In genomic region chr17:21019976-21020575, GRCh38 we compare ENCODE assay signal across 8 cellular contexts. TPM values are rescaled to one million over a fixed set of nuclear protein-coding genes. Genes with fewer than 3 reads are reported as not detected.
DNase-seq lines count a peak whose midpoint lies in the region; ATAC-seq and TF ChIP-seq lines count a peak whose summit lies in the region.

No MANE protein-coding gene starts in this region.

- in situ Hi-C loops in mammary epithelial cell (cut with MboI; ENCODE audit: low sequenced_read_pairs in 2 of 2): no loop called here

- H3K4me3 Mint-ChIP-seq in MCF 10A (ENCODE audit: unreplicated experiment): no peak overlapping the region

- WGBS in mammary epithelial cell (ENCODE audit: low coverage, missing lambda C conversion rate): 83% methylated on average over 5 of the region's 6 CpGs
- 57% methylated on average over 5 of the region's 6 CpGs for WGBS in right lobe of liver (ENCODE audit: insufficient coverage, low coverage, low lambda C conversion rate, missing lambda C conversion rate)

- H3K79me2 ChIP-seq in mammary epithelial cell (ENCODE audit: insufficient read depth, low read length): peaks cover 99% of the 10 kb centered on the region

- H3K27ac ChIP-seq in mammary epithelial cell (ENCODE audit: insufficient read depth, low read depth, low read length) (no peak overlapping the region), right lobe of liver (no peak overlapping the region)

- intact Hi-C loops in mammary epithelial cell (cut with micrococcal nuclease) (no loop called here), MCF 10A (cut with micrococcal nuclease) (no loop called here), right lobe of liver (cut with DNase I) (no loop called here)

- no TSS peak for BruUV-seq in mammary epithelial cell (replicated peaks; lab: Mats Ljungman, UMichigan)
- BruUV-seq in MCF 10A (replicated peaks; lab: Mats Ljungman, UMichigan): no TSS peak

- no peak overlapping the region for H3K4me2 ChIP-seq in mammary epithelial cell (ENCODE audit: insufficient read depth, low read depth, low read length)

- H3K4me3 ChIP-seq in mammary epithelial cell (replicated peaks in 1 of 3; ENCODE audit: insufficient read depth in 1 of 3, low read depth in 2 of 3, low read length in 3 of 3): no peak overlapping the region
- no peak overlapping the region for H3K4me3 ChIP-seq in right lobe of liver

- DNase-seq in mammary epithelial cell: no peak
- DNase-seq in MCF 10A (ENCODE audit: unreplicated experiment): no peak
- peak; percentile 13 for DNase-seq in NCI-H69 (lab: John Stamatoyannopoulos, UW)
- DNase-seq in astrocyte of the hippocampus (ENCODE audit: low read depth, low spot score): peak; percentile 44
- DNase-seq in right lobe of liver: no peak

- POLR2A ChIA-PET in MCF 10A (lab: Yijun Ruan, JAX): no interaction called here

- TF ChIP-seq CTCF in mammary epithelial cell (conservative IDR thresholded peaks at IDR 0.05 in 1 of 2, IDR thresholded peaks at IDR 0.05 in 1 of 2; ENCODE audit: extremely low read depth in 1 of 2, insufficient read depth in 1 of 2, low read depth in 1 of 2, low read length in 2 of 2) (peak; percentile 10 to 32), MCF 10A (IDR thresholded peaks at IDR 0.05; ENCODE audit: unreplicated experiment) (no peak), right lobe of liver (IDR thresholded peaks at IDR 0.05) (peak in 1 of 4 donors; percentile 9)

- H3K27me3 ChIP-seq in mammary epithelial cell (ENCODE audit: insufficient read depth, low read length) (no peaks in the 10 kb centered on the region), right lobe of liver (no peaks in the 10 kb centered on the region)

- H3K27ac Mint-ChIP-seq in MCF 10A (ENCODE audit: low read depth, unreplicated experiment): no peak overlapping the region

- H4K20me1 ChIP-seq in mammary epithelial cell (ENCODE audit: insufficient read depth, low read length): peaks cover 12% of the 10 kb centered on the region

- H3K4me1 ChIP-seq in mammary epithelial cell (ENCODE audit: insufficient read depth, low read length) (no peaks in the 10 kb centered on the region), right lobe of liver (peaks cover 0 to 5% (median 0%) of the 10 kb centered on the region in 4 donors)

- dilution Hi-C loops in mammary epithelial cell (cut with HindIII; ENCODE audit: low sequenced_read_pairs): no loop called here

- TF ChIP-seq POLR2A in right lobe of liver (IDR thresholded peaks at IDR 0.05): no peak

- H3K9me3 ChIP-seq in mammary epithelial cell (replicated peaks; ENCODE audit: insufficient read depth, low read length) (no peaks in the 10 kb centered on the region), right lobe of liver (no peaks in the 10 kb centered on the region)

- H3K9ac ChIP-seq in mammary epithelial cell (ENCODE audit: insufficient read depth, low read length): no peak overlapping the region

- no peaks in the 10 kb centered on the region for H3K27me3 Mint-ChIP-seq in MCF 10A (ENCODE audit: insufficient read depth, unreplicated experiment)

- H3K4me1 Mint-ChIP-seq in MCF 10A (ENCODE audit: insufficient read depth, unreplicated experiment): peaks cover 5% of the 10 kb centered on the region

- H3K36me3 ChIP-seq in mammary epithelial cell (ENCODE audit: insufficient read depth, low read length) (peaks cover 59% of the 10 kb centered on the region), right lobe of liver (peaks cover 24 to 80% (median 59%) of the 10 kb centered on the region in 4 donors)

- H2AFZ ChIP-seq in mammary epithelial cell (ENCODE audit: low read depth, low read length): no peak overlapping the region

- peak; percentile 31 to 54 (median 40) for ATAC-seq in right lobe of liver
- no peak for ATAC-seq in GM21786 (IDR thresholded peaks at IDR 0.05; ENCODE audit: unreplicated experiment)
- no peak for ATAC-seq in HG02588 (IDR thresholded peaks at IDR 0.05; ENCODE audit: unreplicated experiment)
- no peak for ATAC-seq in HG03175 (IDR thresholded peaks at IDR 0.05; ENCODE audit: unreplicated experiment)

- H3K9me3 Mint-ChIP-seq in MCF 10A (ENCODE audit: unreplicated experiment): no peaks in the 10 kb centered on the region

- H3K36me3 Mint-ChIP-seq in MCF 10A (ENCODE audit: insufficient read depth, unreplicated experiment): peaks cover 97% of the 10 kb centered on the region

- CTCF ChIA-PET in mammary epithelial cell (lab: Charles Lee; ENCODE audit: low non-redundant PET) (no interaction called here), MCF 10A (lab: Yijun Ruan, JAX) (no interaction called here)

RNA-seq across cellular contexts. Expression of gene USP22, which starts 22.7 kb away (rescaled TPM):
- total RNA-seq in mammary epithelial cell (100 to 1,000 TPM; 187 to 318 TPM), MCF 10A (2022) (146 and 157 TPM in 2 replicates), right lobe of liver (10 to 100 TPM; 69.8 to 81.2 (median 77.7) TPM)
- polyA plus RNA-seq in mammary epithelial cell: 175 TPM
- 423 TPM for polyA minus RNA-seq in mammary epithelial cell

Comparison
In these comparisons a context has a peak if more than half of its experiments do, and no peak if none do; other contexts are left out.
1. DNase-seq: peak in NCI-H69 (single experiment) and astrocyte of the hippocampus (single experiment); none in mammary epithelial cell (single experiment), MCF 10A (single experiment) and right lobe of liver (0 of 3).
2. ATAC-seq: peak in right lobe of liver (4 of 4); none in GM21786 (single experiment), HG02588 (single experiment) and HG03175 (single experiment).